Comparison of ENCODE assay signal across 22 cellular contexts in genomic region chr3:106530367-106530766, GRCh38.
"Had no signal": no experiment of that assay in that cellular context is flagged by ENCODE, and none has a peak within 500 bp of the region (broad histone marks: within the 10 kb centered on the region; RNA-seq: fewer than 3 reads in every experiment).

No MANE protein-coding gene starts in this region.

- H3K9me3 ChIP-seq: ovary, sigmoid colon, thyroid gland, vagina had no signal

- H3K27ac Mint-ChIP-seq: memory B cell, natural killer cell had no signal

- H3K27me3 Mint-ChIP-seq: memory B cell had no signal

- H3K4me3 Mint-ChIP-seq: memory B cell; natural killer cell; stimulated activated effector memory CD8-positive, alpha-beta T cell treated with anti-CD3 and anti-CD28 coated beads, Interleukin-12 subunit alpha, Interleukin-12 subunit beta, amount 100 ng/mL, for 72 hours had no signal

- H3K4me1 ChIP-seq: psoas muscle, sigmoid colon, stomach, thyroid gland, vagina had no signal

- ATAC-seq: left lobe of liver, natural killer cell, psoas muscle, right cardiac atrium had no signal

- DNase-seq: dorsolateral prefrontal cortex; effector CD4-positive, alpha-beta T cell; hypothalamus; kidney; natural killer cell; occipital lobe; ovary; posterior cingulate gyrus; psoas muscle; right cardiac atrium; sigmoid colon; stimulated activated CD4-positive, alpha-beta T cell treated with anti-CD3 and anti-CD28 coated beads, Interleukin-2, amount 100 ng/mL, for 24 hours; stimulated activated CD4-positive, alpha-beta T cell treated with anti-CD3 and anti-CD28 coated beads, Interleukin-4, amount 100 ng/mL, for 24 hours; stimulated activated naive CD4-positive, alpha-beta T cell treated with Interleukin-2 at 50 U/mL for 16 hours; stomach; thyroid gland; trophoblast cell had no signal

- H3K27ac ChIP-seq: dorsolateral prefrontal cortex, ovary, psoas muscle, sigmoid colon, stomach, thyroid gland, vagina had no signal

- H3K36me3 ChIP-seq: ovary, sigmoid colon, stomach, thyroid gland, vagina had no signal

- H3K36me3 Mint-ChIP-seq: natural killer cell; stimulated activated effector memory CD8-positive, alpha-beta T cell treated with anti-CD3 and anti-CD28 coated beads, Interleukin-12 subunit alpha, Interleukin-12 subunit beta, amount 100 ng/mL, for 72 hours had no signal

- H3K27me3 ChIP-seq: dorsolateral prefrontal cortex, ovary, sigmoid colon, stomach, thyroid gland, vagina had no signal

- H3K4me3 ChIP-seq: dorsolateral prefrontal cortex, lung, ovary, psoas muscle, sigmoid colon, stomach, thyroid gland, vagina had no signal
